ENCODE assay signal across 25 cellular contexts in the genomic region with DNA sequence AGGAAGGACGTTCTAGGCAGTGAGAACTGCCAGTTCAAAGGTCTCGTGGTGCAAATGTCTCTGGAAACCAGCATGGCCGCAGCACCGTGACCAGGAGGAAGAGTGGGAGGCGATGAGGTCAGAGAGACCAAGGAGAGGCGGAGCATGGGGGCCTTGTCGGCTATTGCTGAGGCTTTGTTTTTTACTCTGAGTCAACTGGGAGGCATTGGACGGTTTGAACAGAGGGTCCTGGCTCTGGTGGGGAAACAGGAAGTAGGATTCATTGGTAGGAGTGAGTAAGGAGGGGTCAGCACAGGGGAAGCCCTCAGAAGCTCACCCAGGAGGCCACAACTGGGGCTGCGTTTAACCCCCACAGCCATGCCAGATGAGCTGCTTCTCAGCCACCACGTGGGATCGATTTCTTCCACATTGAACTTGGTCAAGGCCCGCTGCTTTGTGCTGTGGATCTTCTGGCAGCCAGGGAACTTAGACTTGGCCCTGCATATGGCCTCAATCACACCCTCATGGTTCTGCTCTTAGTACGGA. TPM values are rescaled to one million over a fixed set of nuclear protein-coding genes. Genes with fewer than 3 reads are reported as not detected.
DNase-seq lines count a peak whose midpoint lies in the region; ATAC-seq and TF ChIP-seq lines count a peak whose summit lies in the region.
"Had no signal": no experiment of that assay in that cellular context is flagged by ENCODE, and none has a peak within 500 bp of the region (broad histone marks: within the 10 kb centered on the region; RNA-seq: fewer than 3 reads in every experiment).

No MANE protein-coding gene starts in this region.

- no peak for ATAC-seq in activated naive CD8-positive, alpha-beta T cell treated with anti-CD3 and anti-CD28 coated beads, Interleukin-2, amount 50 U/mL, for 24 hours
- ATAC-seq: A549; activated CD8-positive, alpha-beta T cell treated with anti-CD3 and anti-CD28 coated beads for 36 hours; gastrocnemius medialis; natural killer cell treated with Interleukin-12 subunit alpha and Interleukin-12 subunit beta and Interleukin-15 and Interleukin-18, amount 100 ng/mL, for 72 hours had no signal

- H3K9me3 Mint-ChIP-seq in activated naive CD8-positive, alpha-beta T cell treated with anti-CD3 and anti-CD28 coated beads, Interleukin-2, amount 50 U/mL, for 24 hours: no peaks in the 10 kb centered on the region
- H3K9me3 Mint-ChIP-seq in activated naive CD8-positive, alpha-beta T cell treated with anti-CD3 and anti-CD28 coated beads for 36 hours: no peaks in the 10 kb centered on the region
- H3K9me3 Mint-ChIP-seq in type B pancreatic cell: no peaks in the 10 kb centered on the region
- H3K9me3 Mint-ChIP-seq: activated CD8-positive, alpha-beta T cell treated with anti-CD3 and anti-CD28 coated beads for 36 hours; activated naive CD4-positive, alpha-beta T cell treated with anti-CD3 and anti-CD28 coated beads for 36 hours; natural killer cell treated with Interleukin-12 subunit alpha and Interleukin-12 subunit beta and Interleukin-15 and Interleukin-18, amount 100 ng/mL, for 72 hours had no signal

- no peaks in the 10 kb centered on the region for H3K27me3 Mint-ChIP-seq in activated naive CD8-positive, alpha-beta T cell treated with anti-CD3 and anti-CD28 coated beads, Interleukin-2, amount 50 U/mL, for 24 hours
- no peaks in the 10 kb centered on the region for H3K27me3 Mint-ChIP-seq in activated naive CD8-positive, alpha-beta T cell treated with anti-CD3 and anti-CD28 coated beads for 36 hours
- H3K27me3 Mint-ChIP-seq in type B pancreatic cell: no peaks in the 10 kb centered on the region
- H3K27me3 Mint-ChIP-seq: activated CD8-positive, alpha-beta T cell treated with anti-CD3 and anti-CD28 coated beads for 36 hours; natural killer cell treated with Interleukin-12 subunit alpha and Interleukin-12 subunit beta and Interleukin-15 and Interleukin-18, amount 100 ng/mL, for 72 hours had no signal

- no peak for DNase-seq in activated naive CD8-positive, alpha-beta T cell treated with anti-CD3 and anti-CD28 coated beads, Interleukin-2, amount 50 U/mL, for 24 hours
- no peak for DNase-seq in activated naive CD8-positive, alpha-beta T cell treated with anti-CD3 and anti-CD28 coated beads for 36 hours
- DNase-seq in amniotic epithelial cell (ENCODE audit: low read depth) (peak; percentile 43), islet precursor cell (peak; percentile 54), type B pancreatic cell (ENCODE audit: extremely low spot score, unreplicated experiment) (no peak), left ventricle myocardium inferior (no peak), NCI-H510A treated with DMSO at 0.1 percent for 48 hours (lab: John Stamatoyannopoulos, UW) (no peak)
- DNase-seq in effector CD8-positive, alpha-beta T cell (lab: John Stamatoyannopoulos, UW): no peak
- DNase-seq: activated CD8-positive, alpha-beta T cell treated with anti-CD3 and anti-CD28 coated beads for 36 hours; activated naive CD4-positive, alpha-beta T cell treated with anti-CD3 and anti-CD28 coated beads for 36 hours; activated T-cell treated with anti-CD3 and anti-CD28 coated beads, Interleukin-2, amount 50 U/mL, for 1 hour; colonic mucosa; DMS 273 treated with DMSO at 0.1 percent for 48 hours; gastrocnemius medialis; kidney glomerular epithelial cell; mesenchymal stem cell; NCI-H1092 treated with DMSO at 0.1 percent for 48 hours; NCI-H524; OCI-M1; SHP77 treated with DMSO at 0.1 percent for 48 hours; stimulated activated CD4-positive, alpha-beta T cell treated with anti-CD3 and anti-CD28 coated beads, Interleukin-2, amount 100 ng/mL, for 48 hours; substantia nigra had no signal

- no peaks in the 10 kb centered on the region for H3K36me3 ChIP-seq in left ventricle myocardium inferior
- H3K36me3 ChIP-seq: colonic mucosa, gastrocnemius medialis had no signal

- H3K36me3 Mint-ChIP-seq in activated naive CD8-positive, alpha-beta T cell treated with anti-CD3 and anti-CD28 coated beads, Interleukin-2, amount 50 U/mL, for 24 hours (ENCODE audit: low read depth): no peaks in the 10 kb centered on the region
- H3K36me3 Mint-ChIP-seq in activated naive CD8-positive, alpha-beta T cell treated with anti-CD3 and anti-CD28 coated beads for 36 hours: no peaks in the 10 kb centered on the region
- H3K36me3 Mint-ChIP-seq in type B pancreatic cell: no peaks in the 10 kb centered on the region
- H3K36me3 Mint-ChIP-seq: natural killer cell treated with Interleukin-12 subunit alpha and Interleukin-12 subunit beta and Interleukin-15 and Interleukin-18, amount 100 ng/mL, for 72 hours had no signal

- H3K27me3 ChIP-seq in left ventricle myocardium inferior (ENCODE audit: low read depth): no peaks in the 10 kb centered on the region
- H3K27me3 ChIP-seq: colonic mucosa, gastrocnemius medialis had no signal

- TF ChIP-seq CTCF in type B pancreatic cell (conservative IDR thresholded peaks at IDR 0.05) (no peak), left ventricle myocardium inferior (IDR thresholded peaks at IDR 0.05; ENCODE audit: borderline replicate concordance) (no peak)

- H3K9me3 ChIP-seq in left ventricle myocardium inferior (replicated peaks): no peaks in the 10 kb centered on the region
- H3K9me3 ChIP-seq: A549, colonic mucosa, gastrocnemius medialis had no signal

- no peak overlapping the region for H3K4me3 Mint-ChIP-seq in activated naive CD8-positive, alpha-beta T cell treated with anti-CD3 and anti-CD28 coated beads, Interleukin-2, amount 50 U/mL, for 24 hours
- no peak overlapping the region for H3K4me3 Mint-ChIP-seq in activated naive CD8-positive, alpha-beta T cell treated with anti-CD3 and anti-CD28 coated beads for 36 hours
- no peak overlapping the region for H3K4me3 Mint-ChIP-seq in type B pancreatic cell
- H3K4me3 Mint-ChIP-seq: activated CD8-positive, alpha-beta T cell treated with anti-CD3 and anti-CD28 coated beads for 36 hours; activated naive CD4-positive, alpha-beta T cell treated with anti-CD3 and anti-CD28 coated beads for 36 hours; natural killer cell treated with Interleukin-12 subunit alpha and Interleukin-12 subunit beta and Interleukin-15 and Interleukin-18, amount 100 ng/mL, for 72 hours had no signal

- intact Hi-C loops in left ventricle myocardium inferior (cut with micrococcal nuclease): no loop called here

- no peak overlapping the region for H3K4me3 ChIP-seq in left ventricle myocardium inferior
- H3K4me3 ChIP-seq: A549, colonic mucosa, gastrocnemius medialis had no signal

- no peaks in the 10 kb centered on the region for H3K4me1 Mint-ChIP-seq in activated naive CD8-positive, alpha-beta T cell treated with anti-CD3 and anti-CD28 coated beads, Interleukin-2, amount 50 U/mL, for 24 hours
- H3K4me1 Mint-ChIP-seq in activated naive CD8-positive, alpha-beta T cell treated with anti-CD3 and anti-CD28 coated beads for 36 hours: no peaks in the 10 kb centered on the region
- peaks cover 17% of the 10 kb centered on the region for H3K4me1 Mint-ChIP-seq in type B pancreatic cell (ENCODE audit: unreplicated experiment)

- H3K27ac ChIP-seq in left ventricle myocardium inferior (replicated peaks): no peak overlapping the region
- H3K27ac ChIP-seq: A549, C4-2B, colonic mucosa, gastrocnemius medialis had no signal

- peak overlapping the region; percentile 12 for H3K27ac Mint-ChIP-seq in activated naive CD8-positive, alpha-beta T cell treated with anti-CD3 and anti-CD28 coated beads, Interleukin-2, amount 50 U/mL, for 24 hours
- H3K27ac Mint-ChIP-seq in activated naive CD8-positive, alpha-beta T cell treated with anti-CD3 and anti-CD28 coated beads for 36 hours: no peak overlapping the region
- H3K27ac Mint-ChIP-seq in type B pancreatic cell: peak overlapping the region; percentile 34
- H3K27ac Mint-ChIP-seq: activated CD8-positive, alpha-beta T cell treated with anti-CD3 and anti-CD28 coated beads for 36 hours; activated naive CD4-positive, alpha-beta T cell treated with anti-CD3 and anti-CD28 coated beads for 36 hours; natural killer cell treated with Interleukin-12 subunit alpha and Interleukin-12 subunit beta and Interleukin-15 and Interleukin-18, amount 100 ng/mL, for 72 hours had no signal

- no peaks in the 10 kb centered on the region for H3K4me1 ChIP-seq in left ventricle myocardium inferior
- H3K4me1 ChIP-seq: A549, colonic mucosa, gastrocnemius medialis had no signal

RNA-seq across cellular contexts. Expression of gene SH2B2, which starts 22.2 kb away (rescaled TPM):
- total RNA-seq in activated naive CD8-positive, alpha-beta T cell treated with anti-CD3 and anti-CD28 coated beads for 36 hours: 1 to 10 TPM; 2.9 to 3.6 TPM
- total RNA-seq in type B pancreatic cell (ENCODE audit: low replicate concordance) (9.5 and 15.5 TPM in 2 replicates), left ventricle myocardium inferior (1.0 TPM)

Comparison
In these comparisons a context has a peak if more than half of its experiments do, and no peak if none do; other contexts are left out.
1. DNase-seq: peak in amniotic epithelial cell (single experiment) and islet precursor cell (single experiment); none in activated naive CD8-positive, alpha-beta T cell treated with anti-CD3 and anti-CD28 coated beads, Interleukin-2, amount 50 U/mL, for 24 hours (single experiment), activated naive CD8-positive, alpha-beta T cell treated with anti-CD3 and anti-CD28 coated beads for 36 hours (single experiment), type B pancreatic cell (single experiment), effector CD8-positive, alpha-beta T cell (single experiment), left ventricle myocardium inferior (single experiment) and NCI-H510A treated with DMSO at 0.1 percent for 48 hours (single experiment).